In genomic region chr12:6936642-6937480, GRCh38 we compare ENCODE assay signal across 7 cellular contexts. TPM values are rescaled to one million over a fixed set of nuclear protein-coding genes. Genes with fewer than 3 reads are reported as not detected.
DNase-seq lines count a peak whose midpoint lies in the region; ATAC-seq, FAIRE-seq and TF ChIP-seq lines count a peak whose summit lies in the region.
"Had no signal": no experiment of that assay in that cellular context is flagged by ENCODE, and none has a peak within 500 bp of the region (broad histone marks: within the 10 kb centered on the region; RNA-seq: fewer than 3 reads in every experiment).

No MANE protein-coding gene starts in this region.

- H3K9ac ChIP-seq in kidney (ENCODE audit: low read length in 2 of 2): peak overlapping the region in 1 of 2 donors; percentile 86

- H3K4me1 ChIP-seq in kidney (ENCODE audit: control insufficient read depth in 1 of 2, insufficient read depth in 1 of 2, low read depth in 1 of 2, low read length in 2 of 2): peaks cover 17 to 19% of the 10 kb centered on the region in 2 donors

- no peak for FAIRE-seq in kidney (lab: Jason Lieb, UNC)

- TF ChIP-seq CTCF in activated CD8-positive, alpha-beta T cell treated with anti-CD3 and anti-CD28 coated beads for 36 hours (IDR thresholded peaks at IDR 0.05): no peak
- TF ChIP-seq CTCF in kidney (IDR thresholded peaks at IDR 0.05; ENCODE audit: borderline replicate concordance, extremely low read depth, insufficient read depth) (no peak), type B pancreatic cell (conservative IDR thresholded peaks at IDR 0.05) (no peak)

- peaks cover 7 to 10% of the 10 kb centered on the region in 2 donors for H3K36me3 ChIP-seq in kidney (ENCODE audit: control insufficient read depth in 1 of 2, insufficient read depth in 2 of 2, low read length in 2 of 2)

- H3K9me3 Mint-ChIP-seq in activated CD8-positive, alpha-beta T cell treated with anti-CD3 and anti-CD28 coated beads for 36 hours: no peaks in the 10 kb centered on the region
- no peaks in the 10 kb centered on the region for H3K9me3 Mint-ChIP-seq in type B pancreatic cell

- POLR2A ChIA-PET in activated CD8-positive, alpha-beta T cell treated with anti-CD3 and anti-CD28 coated beads for 36 hours (lab: Charles Lee): interaction anchor here (0.7 to 36.0 kb wide), 15 partner anchors 10 to 401 kb away, joined by 3 to 1266 read pairs (median 4); partner anchors contain the start of genes ATN1, C12orf57, EMG1 and PHB2

- CTCF ChIA-PET in activated CD8-positive, alpha-beta T cell treated with anti-CD3 and anti-CD28 coated beads for 36 hours (lab: Charles Lee): interaction anchor here (0.9 to 22.8 kb wide), 16 partner anchors 10 to 397 kb away, joined by 3 to 460 read pairs (median 5); partner anchors contain the start of genes ATN1, SPSB2 and ZNF384

- peak; percentile 50 for ATAC-seq in activated CD8-positive, alpha-beta T cell treated with anti-CD3 and anti-CD28 coated beads for 36 hours
- ATAC-seq in GM21717 (IDR thresholded peaks at IDR 0.05; ENCODE audit: unreplicated experiment): no peak

- H3K27me3 Mint-ChIP-seq in activated CD8-positive, alpha-beta T cell treated with anti-CD3 and anti-CD28 coated beads for 36 hours: no peaks in the 10 kb centered on the region
- no peaks in the 10 kb centered on the region for H3K27me3 Mint-ChIP-seq in type B pancreatic cell

- H3K4me1 Mint-ChIP-seq in activated CD8-positive, alpha-beta T cell treated with anti-CD3 and anti-CD28 coated beads for 36 hours (ENCODE audit: low read depth): peaks cover 56% of the 10 kb centered on the region
- H3K4me1 Mint-ChIP-seq in type B pancreatic cell (ENCODE audit: unreplicated experiment): peaks cover 28% of the 10 kb centered on the region

- peak overlapping the region; percentile 78 to 91 for H3K27ac ChIP-seq in kidney (ENCODE audit: low read depth in 2 of 2, low read length in 2 of 2)

- intact Hi-C loops in activated CD8-positive, alpha-beta T cell treated with anti-CD3 and anti-CD28 coated beads for 36 hours (cut with micrococcal nuclease): no loop called here
- intact Hi-C loops in kidney (cut with DNase I): no loop called here

- peak overlapping the region; percentile 83 for H3K4me3 Mint-ChIP-seq in activated CD8-positive, alpha-beta T cell treated with anti-CD3 and anti-CD28 coated beads for 36 hours
- H3K4me3 Mint-ChIP-seq in type B pancreatic cell: peak overlapping the region; percentile 90

- DNase-seq in NCI-H748 (lab: John Stamatoyannopoulos, UW; ENCODE audit: unreplicated experiment) (peak; percentile 50), NCI-H748 treated with DMSO at 0.1 percent for 48 hours (lab: John Stamatoyannopoulos, UW) (no peak), kidney (peak; percentile 92), type B pancreatic cell (ENCODE audit: extremely low spot score, unreplicated experiment) (no peak)
- peak; percentile 87 for DNase-seq in activated CD8-positive, alpha-beta T cell treated with anti-CD3 and anti-CD28 coated beads for 36 hours

- peak overlapping the region in 1 of 2 donors; percentile 73 for H3K4me3 ChIP-seq in kidney (ENCODE audit: low read length in 2 of 2)

- no peaks in the 10 kb centered on the region for H3K9me3 ChIP-seq in kidney (ENCODE audit: control insufficient read depth in 1 of 2, low read length in 2 of 2)

- peak overlapping the region; percentile 98 for H3K27ac Mint-ChIP-seq in activated CD8-positive, alpha-beta T cell treated with anti-CD3 and anti-CD28 coated beads for 36 hours
- peak overlapping the region; percentile 94 for H3K27ac Mint-ChIP-seq in type B pancreatic cell

- peaks cover 39% of the 10 kb centered on the region for H3K36me3 Mint-ChIP-seq in activated CD8-positive, alpha-beta T cell treated with anti-CD3 and anti-CD28 coated beads for 36 hours (ENCODE audit: low read depth)
- peaks cover 50% of the 10 kb centered on the region for H3K36me3 Mint-ChIP-seq in type B pancreatic cell

RNA-seq across cellular contexts. Expression of gene RNU7-1, which starts 6.8 kb away (rescaled TPM):
- total RNA-seq in activated CD8-positive, alpha-beta T cell treated with anti-CD3 and anti-CD28 coated beads for 36 hours: not detected
- not detected for total RNA-seq in kidney
- polyA plus RNA-seq in kidney (ENCODE audit: insufficient read depth, low read depth, low replicate concordance): not detected
- total RNA-seq in type B pancreatic cell (ENCODE audit: low replicate concordance): not detected in 2 replicates
- total RNA-seq: lung microvascular endothelial cell had no signal

RNA-seq across cellular contexts. Expression of gene C12orf57, which starts 7.0 kb away (rescaled TPM):
- 100 to 1,000 TPM; 226 to 244 TPM for total RNA-seq in activated CD8-positive, alpha-beta T cell treated with anti-CD3 and anti-CD28 coated beads for 36 hours
- total RNA-seq in kidney (175 TPM), type B pancreatic cell (ENCODE audit: low replicate concordance) (220 and 275 TPM in 2 replicates)
- polyA plus RNA-seq in kidney (ENCODE audit: insufficient read depth, low read depth, low replicate concordance): 336 TPM

RNA-seq across cellular contexts. Expression of gene ATN1, which starts 9.1 kb away (rescaled TPM):
- 10 to 100 TPM; 26.4 to 28.5 TPM for total RNA-seq in activated CD8-positive, alpha-beta T cell treated with anti-CD3 and anti-CD28 coated beads for 36 hours
- total RNA-seq in kidney (119 TPM), type B pancreatic cell (ENCODE audit: low replicate concordance) (131 and 139 TPM in 2 replicates)
- 34.2 TPM for polyA plus RNA-seq in kidney (ENCODE audit: insufficient read depth, low read depth, low replicate concordance)

RNA-seq across cellular contexts. Expression of gene PTPN6, which starts 14.3 kb away (rescaled TPM):
- 100 to 1,000 TPM; 485 to 489 TPM for total RNA-seq in activated CD8-positive, alpha-beta T cell treated with anti-CD3 and anti-CD28 coated beads for 36 hours
- total RNA-seq in kidney (70.8 TPM), type B pancreatic cell (ENCODE audit: low replicate concordance) (15.6 and 61.0 TPM in 2 replicates)
- 38.0 TPM for polyA plus RNA-seq in kidney (ENCODE audit: insufficient read depth, low read depth, low replicate concordance)

RNA-seq across cellular contexts. Expression of gene ENO2, which starts 22.5 kb away (rescaled TPM):
- total RNA-seq in activated CD8-positive, alpha-beta T cell treated with anti-CD3 and anti-CD28 coated beads for 36 hours: 100 to 1,000 TPM; 315 to 330 TPM
- 35.7 TPM for total RNA-seq in kidney
- 10.3 TPM for polyA plus RNA-seq in kidney (ENCODE audit: insufficient read depth, low read depth, low replicate concordance)
- 32.2 and 33.1 TPM in 2 replicates for total RNA-seq in type B pancreatic cell (ENCODE audit: low replicate concordance)

Comparison
In these comparisons a context has a peak if more than half of its experiments do, and no peak if none do; other contexts are left out.
1. DNase-seq: peak in NCI-H748 (single experiment), activated CD8-positive, alpha-beta T cell treated with anti-CD3 and anti-CD28 coated beads for 36 hours (single experiment) and kidney (single experiment); none in NCI-H748 treated with DMSO at 0.1 percent for 48 hours (single experiment) and type B pancreatic cell (single experiment).